16 cellular contexts compared by ENCODE assay signal in the genomic region with DNA sequence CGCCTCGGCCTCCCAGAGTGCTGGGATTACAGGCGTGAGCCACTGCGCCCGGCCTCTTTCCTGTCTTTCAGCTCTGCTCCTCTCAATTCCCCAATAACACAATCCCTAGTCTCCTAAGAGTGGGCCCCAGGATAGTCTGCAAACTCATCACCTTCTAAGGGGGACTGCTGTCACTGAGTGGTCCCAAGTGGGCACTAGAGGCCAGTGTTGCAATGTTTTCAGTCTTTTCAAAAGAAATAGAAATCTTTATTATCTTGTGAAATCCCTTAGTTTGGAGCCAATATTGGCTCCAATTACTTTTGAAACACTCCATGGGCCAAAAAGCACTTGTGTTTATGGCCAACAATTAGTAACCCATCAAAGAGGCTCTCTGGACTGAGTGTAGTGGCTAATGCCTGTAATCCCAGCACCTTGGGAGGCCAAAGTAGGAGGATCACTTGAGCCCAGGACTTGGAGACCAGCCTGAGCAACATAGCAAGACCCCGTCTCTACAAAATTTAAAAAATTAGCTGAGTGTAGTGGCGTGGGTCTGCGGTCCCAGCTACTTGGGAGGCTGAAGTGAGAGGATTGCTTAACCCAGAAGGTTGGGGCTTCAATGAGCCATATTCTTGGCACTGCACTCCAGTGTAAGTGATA. TPM values are rescaled to one million over a fixed set of nuclear protein-coding genes. Genes with fewer than 3 reads are reported as not detected.
DNase-seq lines count a peak whose midpoint lies in the region; ATAC-seq and TF ChIP-seq lines count a peak whose summit lies in the region.
"Had no signal": no experiment of that assay in that cellular context is flagged by ENCODE, and none has a peak within 500 bp of the region (broad histone marks: within the 10 kb centered on the region; RNA-seq: fewer than 3 reads in every experiment).

No MANE protein-coding gene starts in this region.

- peak; percentile 12; the same call in 1 of the 2 replicates for TF ChIP-seq RAD21 in Ishikawa (IDR thresholded peaks at IDR 0.05; ENCODE audit: low read depth)

- H3K36me3 Mint-ChIP-seq in nephron (ENCODE audit: low read depth) (no peaks in the 10 kb centered on the region), natural killer cell (no peaks in the 10 kb centered on the region)
- H3K36me3 Mint-ChIP-seq: activated naive CD8-positive, alpha-beta T cell treated with anti-CD3 and anti-CD28 coated beads, Interleukin-2, amount 10 ng/mL, durations not matched to agents 7 days and 5 days had no signal

- peak overlapping the region; percentile 47 to 93 (median 70) for H3K27ac Mint-ChIP-seq in nephron
- no peak overlapping the region for H3K27ac Mint-ChIP-seq in natural killer cell
- H3K27ac Mint-ChIP-seq: activated naive CD8-positive, alpha-beta T cell treated with anti-CD3 and anti-CD28 coated beads, Interleukin-2, amount 10 ng/mL, durations not matched to agents 7 days and 5 days; dendritic cell treated with granulocyte-macrophage colony-stimulating factor and Interleukin-4, amounts not matched to agents 40 ng/mL and 50 ng/mL, for 4 days; nephron progenitor cell had no signal

- peak overlapping the region; percentile 25 for H2AFZ ChIP-seq in ACC112 (ENCODE audit: low read length, unreplicated experiment)
- no peak overlapping the region for H2AFZ ChIP-seq in fibroblast of lung (ENCODE audit: low read length)

- H3K4me3 ChIP-seq in ACC112 (ENCODE audit: low read depth, low read length) = no peak overlapping the region
- H3K4me3 ChIP-seq in fibroblast of lung (replicated peaks in 1 of 4; ENCODE audit: control extremely low read depth in 1 of 4, insufficient read depth in 1 of 4, low read depth in 3 of 4, low read length in 4 of 4) = no peak overlapping the region

- no peak for TF ChIP-seq EP300 in Ishikawa (IDR thresholded peaks at IDR 0.05; ENCODE audit: borderline replicate concordance)

- no peaks in the 10 kb centered on the region for H4K20me1 ChIP-seq in fibroblast of lung (ENCODE audit: control insufficient read depth, extremely low read depth, insufficient read depth, low read length)

- no peaks in the 10 kb centered on the region for H3K9me3 ChIP-seq in fibroblast of lung (ENCODE audit: control insufficient read depth, insufficient read depth, low read depth, low read length)

- no peak overlapping the region for H3K27ac ChIP-seq in ACC112 (ENCODE audit: low read depth, low read length)
- H3K27ac ChIP-seq in fibroblast of lung (ENCODE audit: insufficient read depth, low read length) = no peak overlapping the region

- no peak for ATAC-seq in natural killer cell

- peaks cover 4% of the 10 kb centered on the region for H3K27me3 Mint-ChIP-seq in nephron (ENCODE audit: low read depth)
- peaks cover 8 to 24% of the 10 kb centered on the region in 2 donors for H3K27me3 Mint-ChIP-seq in natural killer cell (ENCODE audit: low read depth in 2 of 2)

- TF ChIP-seq CTCF in fibroblast of lung (conservative IDR thresholded peaks at IDR 0.05 in 1 of 2, IDR thresholded peaks at IDR 0.05 in 1 of 2; ENCODE audit: low read depth in 1 of 2, low read length in 2 of 2) (peak; percentile 6 to 20), nephron (IDR thresholded peaks at IDR 0.05; ENCODE audit: unreplicated experiment in 3 of 3) (peak; percentile 23 to 30 (median 23)), natural killer cell (IDR thresholded peaks at IDR 0.05) (no peak)

- H3K27me3 ChIP-seq in ACC112 (ENCODE audit: insufficient read depth, low read length) (no peaks in the 10 kb centered on the region), fibroblast of lung (ENCODE audit: control insufficient read depth, insufficient read depth, low read length) (no peaks in the 10 kb centered on the region)

- DNase-seq in fibroblast of lung (ENCODE audit: low read depth in 2 of 2) (peak in 1 of 2 donors; percentile 35), natural killer cell (no peak), NOMO-1 treated with DMSO at 0.1 percent for 48 hours (lab: John Stamatoyannopoulos, UW; ENCODE audit: unreplicated experiment) (no peak), NCI-H2029 (lab: John Stamatoyannopoulos, UW) (no peak)
- DNase-seq in activated naive CD4-positive, alpha-beta T cell treated with anti-CD3 and anti-CD28 coated beads, Interleukin-2, amount 50 U/mL, for 16 hours = no peak
- DNase-seq: activated naive CD8-positive, alpha-beta T cell treated with anti-CD3 and anti-CD28 coated beads, Interleukin-2, amount 10 ng/mL, durations not matched to agents 7 days and 5 days; DMS53; foreskin melanocyte; islet precursor cell; KBM-7; nephron progenitor cell; RPMI8226 had no signal

- H3K4me3 Mint-ChIP-seq in nephron = peak overlapping the region; percentile 16 to 50 (median 43)
- H3K4me3 Mint-ChIP-seq in natural killer cell = no peak overlapping the region
- H3K4me3 Mint-ChIP-seq: activated naive CD8-positive, alpha-beta T cell treated with anti-CD3 and anti-CD28 coated beads, Interleukin-2, amount 10 ng/mL, durations not matched to agents 7 days and 5 days; dendritic cell treated with granulocyte-macrophage colony-stimulating factor and Interleukin-4, amounts not matched to agents 40 ng/mL and 50 ng/mL, for 4 days; nephron progenitor cell had no signal

- no peak overlapping the region for H3K4me2 ChIP-seq in fibroblast of lung (ENCODE audit: extremely low read depth, insufficient read depth, low read length)

- peaks cover 28% of the 10 kb centered on the region for H3K4me1 ChIP-seq in ACC112 (ENCODE audit: control insufficient read depth, insufficient read depth, low read length, unreplicated experiment)
- H3K4me1 ChIP-seq in fibroblast of lung (ENCODE audit: control insufficient read depth, extremely low read depth, insufficient read depth, low read length) = peaks cover 17% of the 10 kb centered on the region

- H3K9ac ChIP-seq in fibroblast of lung (ENCODE audit: insufficient read depth, low read length) = no peak overlapping the region

- peaks cover 33% of the 10 kb centered on the region for H3K4me1 Mint-ChIP-seq in nephron
- peaks cover 6 to 13% of the 10 kb centered on the region in 2 donors for H3K4me1 Mint-ChIP-seq in natural killer cell

- intact Hi-C loops in natural killer cell (cut with micrococcal nuclease) = no loop called here

- H3K79me2 ChIP-seq in ACC112 (ENCODE audit: control insufficient read depth, insufficient read depth, low read length, unreplicated experiment) (no peaks in the 10 kb centered on the region), fibroblast of lung (ENCODE audit: control insufficient read depth, insufficient read depth, low read length) (no peaks in the 10 kb centered on the region)

- H3K9me3 Mint-ChIP-seq in nephron (no peaks in the 10 kb centered on the region), natural killer cell (no peaks in the 10 kb centered on the region)
- H3K9me3 Mint-ChIP-seq: activated naive CD8-positive, alpha-beta T cell treated with anti-CD3 and anti-CD28 coated beads, Interleukin-2, amount 10 ng/mL, durations not matched to agents 7 days and 5 days; dendritic cell treated with granulocyte-macrophage colony-stimulating factor and Interleukin-4, amounts not matched to agents 40 ng/mL and 50 ng/mL, for 4 days; nephron progenitor cell had no signal

- H3K36me3 ChIP-seq in ACC112 (ENCODE audit: insufficient read depth, low read length) (no peaks in the 10 kb centered on the region), fibroblast of lung (ENCODE audit: control insufficient read depth, insufficient read depth, low read length) (no peaks in the 10 kb centered on the region)

TF ChIP-seq in Ishikawa, 13 proteins besides CTCF, POLR2A, EP300 and RAD21 (continues in another document):
- no peak for TF ChIP-seq EGR1 (IDR thresholded peaks at IDR 0.05)
- TF ChIP-seq CREB1 (IDR thresholded peaks at IDR 0.05; ENCODE audit: low read depth) = no peak
- no peak for TF ChIP-seq ZBTB7A (IDR thresholded peaks at IDR 0.05; ENCODE audit: low read depth)
- no peak for TF ChIP-seq TAF1 (IDR thresholded peaks at IDR 0.05; ENCODE audit: low read depth)
- no peak for TF ChIP-seq YY1 (IDR thresholded peaks at IDR 0.05; ENCODE audit: low read depth)
- TF ChIP-seq, protein P1, sequence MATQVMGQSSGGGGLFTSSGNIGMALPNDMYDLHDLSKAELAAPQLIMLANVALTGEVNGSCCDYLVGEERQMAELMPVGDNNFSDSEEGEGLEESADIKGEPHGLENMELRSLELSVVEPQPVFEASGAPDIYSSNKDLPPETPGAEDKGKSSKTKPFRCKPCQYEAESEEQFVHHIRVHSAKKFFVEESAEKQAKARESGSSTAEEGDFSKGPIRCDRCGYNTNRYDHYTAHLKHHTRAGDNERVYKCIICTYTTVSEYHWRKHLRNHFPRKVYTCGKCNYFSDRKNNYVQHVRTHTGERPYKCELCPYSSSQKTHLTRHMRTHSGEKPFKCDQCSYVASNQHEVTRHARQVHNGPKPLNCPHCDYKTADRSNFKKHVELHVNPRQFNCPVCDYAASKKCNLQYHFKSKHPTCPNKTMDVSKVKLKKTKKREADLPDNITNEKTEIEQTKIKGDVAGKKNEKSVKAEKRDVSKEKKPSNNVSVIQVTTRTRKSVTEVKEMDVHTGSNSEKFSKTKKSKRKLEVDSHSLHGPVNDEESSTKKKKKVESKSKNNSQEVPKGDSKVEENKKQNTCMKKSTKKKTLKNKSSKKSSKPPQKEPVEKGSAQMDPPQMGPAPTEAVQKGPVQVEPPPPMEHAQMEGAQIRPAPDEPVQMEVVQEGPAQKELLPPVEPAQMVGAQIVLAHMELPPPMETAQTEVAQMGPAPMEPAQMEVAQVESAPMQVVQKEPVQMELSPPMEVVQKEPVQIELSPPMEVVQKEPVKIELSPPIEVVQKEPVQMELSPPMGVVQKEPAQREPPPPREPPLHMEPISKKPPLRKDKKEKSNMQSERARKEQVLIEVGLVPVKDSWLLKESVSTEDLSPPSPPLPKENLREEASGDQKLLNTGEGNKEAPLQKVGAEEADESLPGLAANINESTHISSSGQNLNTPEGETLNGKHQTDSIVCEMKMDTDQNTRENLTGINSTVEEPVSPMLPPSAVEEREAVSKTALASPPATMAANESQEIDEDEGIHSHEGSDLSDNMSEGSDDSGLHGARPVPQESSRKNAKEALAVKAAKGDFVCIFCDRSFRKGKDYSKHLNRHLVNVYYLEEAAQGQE (IDR thresholded peaks at IDR 0.05; ENCODE audit: low read depth) = no peak
- TF ChIP-seq NFIC (IDR thresholded peaks at IDR 0.05) = no peak
- TF ChIP-seq MAX (IDR thresholded peaks at IDR 0.05) = no peak
- no peak for TF ChIP-seq FOXM1 (IDR thresholded peaks at IDR 0.05; ENCODE audit: borderline replicate concordance, low read depth)

RNA-seq across cellular contexts. Expression of gene ZNF697, which starts 28.6 kb away (rescaled TPM):
- 22.3 and 23.0 TPM in 2 replicates for total RNA-seq in fibroblast of lung
- polyA plus RNA-seq in fibroblast of lung = 7.4 and 9.6 TPM in 2 replicates
- polyA plus RNA-seq in fibroblast of lung (2012) = 7.7 and 10.0 TPM in 2 replicates
- polyA minus RNA-seq in fibroblast of lung (ENCODE audit: low replicate concordance) = 3.6 and 4.4 TPM in 2 replicates
- under 1 TPM in 2 of 3 donors, not detected in 1; 0.09 to 0.45 TPM for total RNA-seq in natural killer cell

RNA-seq across cellular contexts. Expression of gene PHGDH, which starts 35.0 kb away (rescaled TPM):
- total RNA-seq in fibroblast of lung (201 and 211 TPM in 2 replicates), natural killer cell (1 to 10 TPM; 1.1 to 6.6 (median 5.8) TPM)
- polyA plus RNA-seq in fibroblast of lung = 44.3 and 45.0 TPM in 2 replicates
- polyA plus RNA-seq in fibroblast of lung (2012) = 102 and 136 TPM in 2 replicates
- 69.7 and 208 TPM in 2 replicates for polyA minus RNA-seq in fibroblast of lung (ENCODE audit: low replicate concordance)

Comparison
In these comparisons a context has a peak if more than half of its experiments do, and no peak if none do; other contexts are left out.
1. H3K27ac Mint-ChIP-seq: peak in nephron (3 of 3); none in natural killer cell (0 of 2).
2. RNA of gene ZNF697, which starts 28.6 kb away (total RNA-seq): 22.3 to 23.0 TPM in fibroblast of lung; 0.09 to 0.45 TPM in natural killer cell; every median in the first group is over 10 times any median in the second.
3. RNA of gene PHGDH, which starts 35.0 kb away (total RNA-seq): 201 to 211 TPM in fibroblast of lung; 1.1 to 6.6 TPM in natural killer cell; every median in the first group is over 10 times any median in the second.